Comparison of ENCODE assay signal across 13 cellular contexts in the genomic region with DNA sequence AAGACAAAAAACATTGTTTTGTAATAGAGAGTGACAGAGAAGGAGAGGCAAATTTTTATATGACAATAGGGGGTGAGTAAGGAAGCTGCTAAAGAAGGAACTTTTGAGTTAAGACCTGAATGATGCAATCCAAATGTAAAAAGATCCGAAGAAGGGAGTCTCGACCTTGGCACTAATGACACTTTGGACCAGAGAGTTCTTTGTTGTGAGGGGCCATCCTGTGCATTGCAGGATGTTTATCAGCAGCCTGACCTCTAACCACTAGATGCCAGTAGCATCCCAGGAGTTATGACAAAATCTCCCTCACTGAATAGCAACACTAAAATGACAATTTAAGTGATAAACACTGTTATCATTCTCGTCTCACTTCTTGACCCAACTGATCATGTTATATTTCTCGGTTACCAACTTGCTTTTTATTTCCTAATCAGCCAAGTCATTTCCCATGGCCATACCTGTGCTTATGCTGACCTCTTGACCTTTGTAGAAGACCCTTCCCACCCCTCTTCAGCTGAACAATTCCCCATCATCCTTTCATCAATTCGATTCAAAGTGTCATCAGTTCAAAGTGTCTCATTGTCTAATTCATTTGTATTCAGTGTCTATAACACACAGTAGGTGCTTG. TPM values are rescaled to one million over a fixed set of nuclear protein-coding genes. Genes with fewer than 3 reads are reported as not detected.
DNase-seq lines count a peak whose midpoint lies in the region; ATAC-seq and TF ChIP-seq lines count a peak whose summit lies in the region.
"Had no signal": no experiment of that assay in that cellular context is flagged by ENCODE, and none has a peak within 500 bp of the region (broad histone marks: within the 10 kb centered on the region; RNA-seq: fewer than 3 reads in every experiment).

No MANE protein-coding gene starts in this region.

- no peaks in the 10 kb centered on the region for H3K27me3 ChIP-seq in Loucy (ENCODE audit: insufficient read depth, low read length, poor library complexity, severe bottlenecking)
- no peaks in the 10 kb centered on the region for H3K27me3 ChIP-seq in neural cell (ENCODE audit: insufficient read depth, low read depth, low read length)
- H3K27me3 ChIP-seq in psoas muscle (ENCODE audit: insufficient read depth in 3 of 3, low read length in 2 of 3) = no peaks in the 10 kb centered on the region
- H3K27me3 ChIP-seq: breast epithelium, transverse colon had no signal

- no peaks in the 10 kb centered on the region for H3K9me2 ChIP-seq in Loucy (replicated peaks; ENCODE audit: low read depth, low read length)
- no peaks in the 10 kb centered on the region for H3K9me2 ChIP-seq in neural cell (ENCODE audit: insufficient read depth, low read length)

- no peaks in the 10 kb centered on the region for H3K27me3 Mint-ChIP-seq in chondrocyte (ENCODE audit: low read depth)

- H3F3A ChIP-seq in Loucy (ENCODE audit: low read depth) (no peaks in the 10 kb centered on the region), neural cell (ENCODE audit: insufficient read depth, low read length, poor library complexity, severe bottlenecking) (no peaks in the 10 kb centered on the region)

- DNase-seq in DMS53 (lab: John Stamatoyannopoulos, UW) = peak; percentile 34
- no peak for DNase-seq in DMS53 treated with DMSO at 0.1 percent for 48 hours (lab: John Stamatoyannopoulos, UW; ENCODE audit: unreplicated experiment)
- DNase-seq in chondrocyte (ENCODE audit: low spot score) = no peak
- no peak for DNase-seq in Ammon's horn (ENCODE audit: low spot score)
- no peak for DNase-seq in DMS114 treated with DMSO at 0.1 percent for 48 hours (lab: John Stamatoyannopoulos, UW; ENCODE audit: unreplicated experiment)
- DNase-seq in psoas muscle = no peak
- DNase-seq: activated CD8-positive, alpha-beta T cell treated with anti-CD3 and anti-CD28 coated beads, Interleukin-2, amount 10 ng/mL, durations not matched to agents 7 days and 5 days; NCI-H2029 treated with DMSO at 0.1 percent for 48 hours; SIG-M5; transverse colon had no signal

- H3K4me1 ChIP-seq in Loucy (ENCODE audit: insufficient read depth, low read length, poor library complexity, severe bottlenecking) = no peaks in the 10 kb centered on the region
- no peaks in the 10 kb centered on the region for H3K4me1 ChIP-seq in psoas muscle
- H3K4me1 ChIP-seq: breast epithelium had no signal

- H3K79me2 ChIP-seq in Loucy (ENCODE audit: insufficient read depth, low read length) = no peaks in the 10 kb centered on the region
- peaks cover 4% of the 10 kb centered on the region for H3K79me2 ChIP-seq in neural cell (replicated peaks; ENCODE audit: insufficient read depth, low read length)

- ATAC-seq in psoas muscle = no peak
- ATAC-seq: activated CD8-positive, alpha-beta T cell treated with anti-CD3 and anti-CD28 coated beads, Interleukin-2, amount 10 ng/mL, durations not matched to agents 7 days and 5 days had no signal

- H3K4me3 Mint-ChIP-seq in chondrocyte (ENCODE audit: unreplicated experiment) = no peak overlapping the region
- H3K4me3 Mint-ChIP-seq: activated CD8-positive, alpha-beta T cell treated with anti-CD3 and anti-CD28 coated beads, Interleukin-2, amount 10 ng/mL, durations not matched to agents 7 days and 5 days had no signal

- peaks cover 8% of the 10 kb centered on the region for H3K36me3 Mint-ChIP-seq in chondrocyte (ENCODE audit: low read depth)

- H3K4me2 ChIP-seq in Loucy (ENCODE audit: low read depth, low read length, poor library complexity, severe bottlenecking) (no peak overlapping the region), neural cell (ENCODE audit: low read length) (no peak overlapping the region)

- intact Hi-C loops in psoas muscle (cut with DNase I) = no loop called here

- peaks cover 48% of the 10 kb centered on the region for H3K4me1 Mint-ChIP-seq in chondrocyte (ENCODE audit: low read depth)

- H2AFZ ChIP-seq in Loucy (ENCODE audit: low read length) (no peak overlapping the region), neural cell (ENCODE audit: low read depth, low read length) (no peak overlapping the region)

- H3K9ac ChIP-seq in Loucy (ENCODE audit: low read depth, low read length, poor library complexity, severe bottlenecking) = no peak overlapping the region
- H3K9ac ChIP-seq in neural cell (ENCODE audit: low read length) = no peak overlapping the region

- no peak for TF ChIP-seq EP300 in neural cell (conservative IDR thresholded peaks at IDR 0.05; ENCODE audit: poor library complexity, severe bottlenecking)

- WGBS in psoas muscle, 3 donors = 56 to 64% (median 63%) methylated on average over 5 of the region's 5 CpGs

- H3K27ac ChIP-seq in neural cell (ENCODE audit: low read length) = no peak overlapping the region
- H3K27ac ChIP-seq in psoas muscle = no peak overlapping the region
- H3K27ac ChIP-seq: breast epithelium, transverse colon had no signal

- peak; percentile 31 for TF ChIP-seq CTCF in Loucy (conservative IDR thresholded peaks at IDR 0.05; ENCODE audit: low read length)
- TF ChIP-seq CTCF in chondrocyte (IDR thresholded peaks at IDR 0.05) = peak; percentile 59
- peak; percentile 36 for TF ChIP-seq CTCF in neural cell (IDR thresholded peaks at IDR 0.05; ENCODE audit: poor library complexity, severe bottlenecking)
- TF ChIP-seq CTCF in psoas muscle (IDR thresholded peaks at IDR 0.05) = no peak

- no peaks in the 10 kb centered on the region for H3K9me3 ChIP-seq in Loucy (ENCODE audit: insufficient read depth, low read depth, low read length)
- H3K9me3 ChIP-seq in neural cell (ENCODE audit: low read length) = no peaks in the 10 kb centered on the region
- H3K9me3 ChIP-seq in psoas muscle = no peaks in the 10 kb centered on the region
- H3K9me3 ChIP-seq: breast epithelium, transverse colon had no signal

- H3K4me3 ChIP-seq in Loucy (ENCODE audit: low read length, poor library complexity, severe bottlenecking) (no peak overlapping the region), neural cell (ENCODE audit: low read length) (no peak overlapping the region), psoas muscle (no peak overlapping the region)
- H3K4me3 ChIP-seq: breast epithelium, transverse colon had no signal

- TF ChIP-seq RAD21 in neural cell (conservative IDR thresholded peaks at IDR 0.05) = peak; percentile 42

- H4K20me1 ChIP-seq in Loucy (ENCODE audit: insufficient read depth, low read length, poor library complexity, severe bottlenecking) = no peaks in the 10 kb centered on the region
- H4K20me1 ChIP-seq in neural cell (ENCODE audit: insufficient read depth) = no peaks in the 10 kb centered on the region

- no peaks in the 10 kb centered on the region for H3K36me3 ChIP-seq in Loucy (ENCODE audit: insufficient read depth, low read length)
- H3K36me3 ChIP-seq in neural cell (ENCODE audit: insufficient read depth, low read length) = no peaks in the 10 kb centered on the region
- H3K36me3 ChIP-seq in psoas muscle (ENCODE audit: insufficient read depth in 1 of 2, low read depth in 1 of 2) = no peaks in the 10 kb centered on the region
- H3K36me3 ChIP-seq: breast epithelium, transverse colon had no signal

- peak overlapping the region; percentile 58 for H3K27ac Mint-ChIP-seq in chondrocyte (ENCODE audit: unreplicated experiment)
- H3K27ac Mint-ChIP-seq: activated CD8-positive, alpha-beta T cell treated with anti-CD3 and anti-CD28 coated beads, Interleukin-2, amount 10 ng/mL, durations not matched to agents 7 days and 5 days had no signal

- no peaks in the 10 kb centered on the region for H3K9me3 Mint-ChIP-seq in chondrocyte (ENCODE audit: low read depth)

TF ChIP-seq in neural cell, 6 proteins besides CTCF, POLR2A, EP300 and RAD21:
- peak; percentile 42 for TF ChIP-seq SMC3 (conservative IDR thresholded peaks at IDR 0.05; ENCODE audit: poor library complexity)
- TF ChIP-seq POLR2AphosphoS5 (IDR thresholded peaks at IDR 0.05) = no peak
- TF ChIP-seq EZH2 (IDR thresholded peaks at IDR 0.05; ENCODE audit: borderline replicate concordance, insufficient read depth, low read length, poor library complexity, severe bottlenecking) = no peak
TF ChIP-seq in neural cell: peak in this region for 1.

RNA-seq across cellular contexts. Expression of gene DGKI, which starts 30.0 kb away (rescaled TPM):
- total RNA-seq in chondrocyte (15.3 to 52.4 TPM (median 17.0 TPM) in 3 replicates), psoas muscle (under 1 TPM in 3 of 4 donors, not detected in 1; 0.44 to 0.56 (median 0.45) TPM)
- polyA plus RNA-seq in neural cell (15.7 and 15.8 TPM in 2 replicates), psoas muscle (under 1 TPM in 2 of 3 donors, not detected in 1; under 0.01 to 0.04 TPM)
- 85.0 and 91.0 TPM in 2 replicates for polyA minus RNA-seq in neural cell
- total RNA-seq: activated CD8-positive, alpha-beta T cell treated with anti-CD3 and anti-CD28 coated beads, Interleukin-2, amount 10 ng/mL, durations not matched to agents 7 days and 5 days had no signal

Comparison
In these comparisons a context has a peak if more than half of its experiments do, and no peak if none do; other contexts are left out.
1. RNA of gene DGKI, which starts 30.0 kb away (total RNA-seq): 15.3 to 52.4 TPM in chondrocyte; 0.44 to 0.56 TPM in psoas muscle; every median in the first group is over 10 times any median in the second.